9 cellular contexts compared by ENCODE assay signal in genomic region chr2:167264380-167264779, GRCh38. TPM values are rescaled to one million over a fixed set of nuclear protein-coding genes. Genes with fewer than 3 reads are reported as not detected.
DNase-seq lines count a peak whose midpoint lies in the region; ATAC-seq and TF ChIP-seq lines count a peak whose summit lies in the region.
"Had no signal": no experiment of that assay in that cellular context is flagged by ENCODE, and none has a peak within 500 bp of the region (broad histone marks: within the 10 kb centered on the region; RNA-seq: fewer than 3 reads in every experiment).

No MANE protein-coding gene starts in this region.

- no peaks in the 10 kb centered on the region for H3K27me3 ChIP-seq in colonic mucosa
- H3K27me3 ChIP-seq in neural cell (ENCODE audit: insufficient read depth, low read depth, low read length): no peaks in the 10 kb centered on the region

- no peaks in the 10 kb centered on the region for H3K9me3 ChIP-seq in colonic mucosa
- no peaks in the 10 kb centered on the region for H3K9me3 ChIP-seq in neural cell (ENCODE audit: low read length)

- intact Hi-C loops in colonic mucosa (cut with DNase I): loop anchor here (10.0 kb wide), 1 partner anchor 290 kb away; no protein-coding TSS in a partner anchor

- DNase-seq in NCI-H2171 (lab: John Stamatoyannopoulos, UW) (peak; percentile 14), colonic mucosa (peak; percentile 23), GOT3 (lab: John Stamatoyannopoulos, UW) (no peak), SK-N-DZ (ENCODE audit: low spot score) (no peak)

- no peaks in the 10 kb centered on the region for H3K36me3 ChIP-seq in colonic mucosa
- H3K36me3 ChIP-seq in neural cell (ENCODE audit: insufficient read depth, low read length): no peaks in the 10 kb centered on the region

- no peaks in the 10 kb centered on the region for H4K20me1 ChIP-seq in neural cell (ENCODE audit: insufficient read depth)

- peak; percentile 42 for TF ChIP-seq CTCF in colonic mucosa (IDR thresholded peaks at IDR 0.05)
- no peak for TF ChIP-seq CTCF in neural cell (IDR thresholded peaks at IDR 0.05; ENCODE audit: poor library complexity, severe bottlenecking)

- H3K4me3 ChIP-seq in colonic mucosa (no peak overlapping the region), neural cell (ENCODE audit: low read length) (no peak overlapping the region)
- H3K4me3 ChIP-seq: SK-N-MC had no signal

- no peak overlapping the region for H3K4me2 ChIP-seq in neural cell (ENCODE audit: low read length)

- H3K27ac ChIP-seq in colonic mucosa (no peak overlapping the region), neural cell (ENCODE audit: low read length) (no peak overlapping the region)
- H3K27ac ChIP-seq: SK-N-MC had no signal

- H3K9me2 ChIP-seq in neural cell (ENCODE audit: insufficient read depth, low read length): no peaks in the 10 kb centered on the region

- no peak for TF ChIP-seq RAD21 in neural cell (conservative IDR thresholded peaks at IDR 0.05)

- H3K4me1 ChIP-seq in colonic mucosa: no peaks in the 10 kb centered on the region

- TF ChIP-seq EP300 in neural cell (conservative IDR thresholded peaks at IDR 0.05; ENCODE audit: poor library complexity, severe bottlenecking): no peak

- ATAC-seq in GM18868 (IDR thresholded peaks at IDR 0.05; ENCODE audit: unreplicated experiment) (peak; percentile 58), GM21723 (IDR thresholded peaks at IDR 0.05; ENCODE audit: unreplicated experiment) (no peak), GM19467 (IDR thresholded peaks at IDR 0.05; ENCODE audit: unreplicated experiment) (no peak)

- H3K9ac ChIP-seq in colonic mucosa (ENCODE audit: low read depth in 2 of 2, low read length in 2 of 2) (no peak overlapping the region), neural cell (ENCODE audit: low read length) (no peak overlapping the region)

- H3K79me2 ChIP-seq in neural cell (replicated peaks; ENCODE audit: insufficient read depth, low read length): no peaks in the 10 kb centered on the region

- no peaks in the 10 kb centered on the region for H3F3A ChIP-seq in neural cell (ENCODE audit: insufficient read depth, low read length, poor library complexity, severe bottlenecking)

- no peak overlapping the region for H2AFZ ChIP-seq in neural cell (ENCODE audit: low read depth, low read length)

TF ChIP-seq in neural cell, 6 proteins besides CTCF, POLR2A, EP300 and RAD21:
- no peak for TF ChIP-seq POLR2AphosphoS5 (IDR thresholded peaks at IDR 0.05)
- TF ChIP-seq TAF1 (IDR thresholded peaks at IDR 0.05; ENCODE audit: low read depth): no peak
- TF ChIP-seq EZH2 (IDR thresholded peaks at IDR 0.05; ENCODE audit: borderline replicate concordance, insufficient read depth, low read length, poor library complexity, severe bottlenecking): no peak
- no peak for TF ChIP-seq MXI1 (conservative IDR thresholded peaks at IDR 0.05; ENCODE audit: poor library complexity, severe bottlenecking)
- peak; percentile 21 for TF ChIP-seq SMC3 (conservative IDR thresholded peaks at IDR 0.05; ENCODE audit: poor library complexity)
TF ChIP-seq in neural cell: peak in this region for 1.

RNA-seq across cellular contexts. Expression of gene B3GALT1, which starts 28.4 kb away (rescaled TPM):
- 10 to 100 TPM; 10.5 to 19.2 TPM for total RNA-seq in colonic mucosa
- 4.5 and 5.6 TPM in 2 replicates for polyA plus RNA-seq in neural cell
- polyA minus RNA-seq in neural cell: 12.9 and 13.1 TPM in 2 replicates
- polyA plus RNA-seq in SK-N-DZ (2014; cell fraction: cytosol; rRNA removed): 4.2 and 6.3 TPM in 2 replicates
- polyA plus RNA-seq in SK-N-DZ (2014; cell fraction: nucleus; rRNA removed): 3.6 and 3.8 TPM in 2 replicates

Comparison
In these comparisons a context has a peak if more than half of its experiments do, and no peak if none do; other contexts are left out.
1. DNase-seq: peak in NCI-H2171 (single experiment) and colonic mucosa (single experiment); none in GOT3 (single experiment) and SK-N-DZ (single experiment).